In genomic region chr17:7583253-7584109, GRCh38 we compare ENCODE assay signal across 8 cellular contexts. TPM values are rescaled to one million over a fixed set of nuclear protein-coding genes. Genes with fewer than 3 reads are reported as not detected.
DNase-seq lines count a peak whose midpoint lies in the region; ATAC-seq, FAIRE-seq and TF ChIP-seq lines count a peak whose summit lies in the region.

TSS of gene MPDU1 (plus strand) at chr17:7583852. CDS start at chr17:7583863, 11 bp downstream.

- H3K27ac Mint-ChIP-seq in activated T-cell treated with anti-CD3 and anti-CD28 coated beads, Interleukin-2, amount 50 U/mL, for 72 hours, result peak within 1 kb of the TSS; percentile 95

- H3K4me3 Mint-ChIP-seq in activated T-cell treated with anti-CD3 and anti-CD28 coated beads, Interleukin-2, amount 50 U/mL, for 72 hours, result peak within 1 kb of the TSS; percentile 87 to 95

- TF ChIP-seq POLR2A in esophagus muscularis mucosa (IDR thresholded peaks at IDR 0.05; ENCODE audit: low read depth), result peak; percentile 40

- H3K4me3 ChIP-seq in esophagus muscularis mucosa, result peak within 1 kb of the TSS; percentile 55 to 72 (median 66)

- H3K27ac ChIP-seq in KOPT-K1 (ENCODE audit: low read depth, low read length, poor library complexity, severe bottlenecking) (peak within 1 kb of the TSS; percentile 94), esophagus muscularis mucosa (replicated peaks in 1 of 4) (peak within 1 kb of the TSS; percentile 88 to 94 (median 90))

- H3K9me3 Mint-ChIP-seq in activated T-cell treated with anti-CD3 and anti-CD28 coated beads, Interleukin-2, amount 50 U/mL, for 72 hours, result no peaks in the 10 kb centered on the region

- WGBS in esophagus muscularis mucosa, result 6% methylated on average over 58 of the region's 69 CpGs

- no peaks in the 10 kb centered on the region for H3K9me3 ChIP-seq in KOPT-K1 (ENCODE audit: insufficient read depth, low read length, poor library complexity, severe bottlenecking)
- H3K9me3 ChIP-seq in esophagus muscularis mucosa, result no peaks in the 10 kb centered on the region

- intact Hi-C loops in esophagus muscularis mucosa (cut with DNase I), result no loop called here

- ATAC-seq in GM21717 (IDR thresholded peaks at IDR 0.05; ENCODE audit: unreplicated experiment), result peak; percentile 57
- peak; percentile 62 to 71 for ATAC-seq in activated T-cell treated with anti-CD3 and anti-CD28 coated beads, Interleukin-2, amount 50 U/mL, for 72 hours (replicated peaks in 1 of 2)

- peak; percentile 17 for FAIRE-seq in RCC 7860 (lab: Jason Lieb, UNC)

- no peaks in the 10 kb centered on the region for H3K27me3 Mint-ChIP-seq in activated T-cell treated with anti-CD3 and anti-CD28 coated beads, Interleukin-2, amount 50 U/mL, for 72 hours (ENCODE audit: low read depth)

- H3K36me3 ChIP-seq in KOPT-K1 (ENCODE audit: insufficient read depth, low read length), result peaks cover 64% of the 10 kb centered on the region
- peaks cover 2 to 29% (median 24%) of the 10 kb centered on the region in 4 donors for H3K36me3 ChIP-seq in esophagus muscularis mucosa

- peak in 1 of 3 experiments; percentile 32 for TF ChIP-seq CTCF in esophagus muscularis mucosa (IDR thresholded peaks at IDR 0.05)

- H3K27me3 ChIP-seq in esophagus muscularis mucosa, result no peaks in the 10 kb centered on the region

- DNase-seq in DMS153 treated with DMSO at 0.1 percent for 48 hours (lab: John Stamatoyannopoulos, UW; ENCODE audit: unreplicated experiment), result peak; percentile 78
- DNase-seq in RCC 7860 (ENCODE audit: low spot score), result peak; percentile 85
- peak; percentile 96 for DNase-seq in activated T-cell treated with anti-CD3 and anti-CD28 coated beads, Interleukin-2, amount 50 U/mL, for 72 hours
- peak; percentile 99 for DNase-seq in esophagus muscularis mucosa (ENCODE audit: extremely low spot score)
- peak; percentile 98 for DNase-seq in myocyte (ENCODE audit: low read depth)
- peak; percentile 91 for DNase-seq in stimulated activated CD8-positive, alpha-beta memory T cell treated with anti-CD3 and anti-CD28 coated beads, Interleukin-7, amount 100 ng/mL, for 48 hours (ENCODE audit: extremely low read depth in 1 of 2, low read depth in 1 of 2)

- peaks cover 64% of the 10 kb centered on the region for H3K4me1 Mint-ChIP-seq in activated T-cell treated with anti-CD3 and anti-CD28 coated beads, Interleukin-2, amount 50 U/mL, for 72 hours (ENCODE audit: low read depth)

- no peak for TF ChIP-seq EP300 in esophagus muscularis mucosa (IDR thresholded peaks at IDR 0.05)

- H3K4me1 ChIP-seq in esophagus muscularis mucosa, result peaks cover 54 to 94% (median 90%) of the 10 kb centered on the region in 4 donors

- H3K36me3 Mint-ChIP-seq in activated T-cell treated with anti-CD3 and anti-CD28 coated beads, Interleukin-2, amount 50 U/mL, for 72 hours (ENCODE audit: insufficient read depth in 2 of 2), result peaks cover 13 to 16% of the 10 kb centered on the region in 2 donors

RNA-seq across cellular contexts. Expression of gene MPDU1, which starts in this region (rescaled TPM):
- total RNA-seq in activated T-cell treated with anti-CD3 and anti-CD28 coated beads, Interleukin-2, amount 50 U/mL, for 72 hours, result 10 to 100 TPM; 44.0 to 51.9 TPM
- total RNA-seq in esophagus muscularis mucosa (10 to 100 TPM; 26.0 to 50.4 (median 31.5) TPM), myocyte (185 and 199 TPM in 2 replicates)
- 61.3 TPM for polyA plus RNA-seq in myocyte (2012)

Comparison
In these comparisons a context has a peak if more than half of its experiments do, and no peak if none do; other contexts are left out.
1. Peak in every context shown above with its lines: DNase-seq, ATAC-seq, H3K4me3 ChIP-seq and H3K27ac ChIP-seq.